Comparison of ENCODE assay signal across 22 cellular contexts in the genomic region with DNA sequence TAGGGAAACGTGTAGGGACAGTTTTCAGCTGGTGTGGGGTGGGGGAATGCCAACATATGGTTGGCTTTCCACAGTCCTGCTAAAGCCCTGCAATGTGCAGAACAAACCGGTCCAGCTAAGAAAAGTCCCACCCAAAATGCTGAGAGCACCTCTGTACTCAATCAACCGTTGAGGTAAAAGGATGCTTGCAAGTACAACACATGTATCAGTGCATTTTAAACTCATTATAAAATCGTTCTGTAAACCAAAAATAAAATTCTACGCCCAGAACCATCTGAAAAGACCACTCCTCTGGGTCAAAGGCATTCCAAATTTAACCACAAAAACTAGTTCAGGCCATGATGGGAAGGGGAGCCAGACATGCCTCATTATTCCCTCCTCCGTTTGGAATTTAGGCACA. TPM values are rescaled to one million over a fixed set of nuclear protein-coding genes. Genes with fewer than 3 reads are reported as not detected.
DNase-seq lines count a peak whose midpoint lies in the region; ATAC-seq, FAIRE-seq and TF ChIP-seq lines count a peak whose summit lies in the region.
"Had no signal": no experiment of that assay in that cellular context is flagged by ENCODE, and none has a peak within 500 bp of the region (broad histone marks: within the 10 kb centered on the region; RNA-seq: fewer than 3 reads in every experiment).

No MANE protein-coding gene starts in this region.

- H3K27me3 Mint-ChIP-seq in MCF 10A (ENCODE audit: insufficient read depth, unreplicated experiment), result no peaks in the 10 kb centered on the region

- no peaks in the 10 kb centered on the region for H3K9me3 ChIP-seq in breast epithelium
- peaks cover 6% of the 10 kb centered on the region; the same call in 1 of the 2 replicates for H3K9me3 ChIP-seq in K562 (replicated peaks; ENCODE audit: control insufficient read depth, insufficient read depth, low read depth, low read length)
- H3K9me3 ChIP-seq: neutrophil, right atrium auricular region, suprapubic skin had no signal

- TF ChIP-seq POLR2A in breast epithelium (IDR thresholded peaks at IDR 0.05) (no peak), NB4 (IDR thresholded peaks at IDR 0.05; ENCODE audit: extremely low read depth, insufficient read length) (no peak), K562 (conservative IDR thresholded peaks at IDR 0.05) (no peak)

- H3K27me3 ChIP-seq in breast epithelium, result no peaks in the 10 kb centered on the region
- H3K27me3 ChIP-seq in K562 (ENCODE audit: control insufficient read depth in 2 of 2, insufficient read depth in 2 of 2, low read length in 2 of 2), result no peaks in the 10 kb centered on the region
- H3K27me3 ChIP-seq: right atrium auricular region had no signal

- H3K9ac ChIP-seq in K562 (ENCODE audit: insufficient read depth in 1 of 2, low read depth in 2 of 2, low read length in 2 of 2), result peak overlapping the region in 1 of 2 experiments; percentile 90; a peak in 1 of 4 replicates

- TF ChIP-seq RAD21 in K562 (CRISPR knock-in tag; conservative IDR thresholded peaks at IDR 0.05 in 1 of 2, IDR thresholded peaks at IDR 0.05 in 1 of 2), result no peak

- POLR2A ChIA-PET in MCF 10A (lab: Yijun Ruan, JAX) (no interaction called here), K562 (lab: Yijun Ruan, JAX) (interaction anchor here (1.2 to 2.2 kb wide), 2 partner anchors 13 to 24 kb away, joined by 3 to 10 read pairs; no protein-coding TSS in a partner anchor)

- BruUV-seq in MCF 10A (replicated peaks; lab: Mats Ljungman, UMichigan), result TSS peak; percentile 11
- BruUV-seq in K562 (replicated peaks; lab: Mats Ljungman, UMichigan), result TSS peak; percentile 53

- peaks cover 6% of the 10 kb centered on the region for H3K4me1 Mint-ChIP-seq in MCF 10A (ENCODE audit: insufficient read depth, unreplicated experiment)

- H3K9me3 Mint-ChIP-seq in MCF 10A (ENCODE audit: unreplicated experiment), result no peaks in the 10 kb centered on the region

- no peak for DNase-seq in MCF 10A (ENCODE audit: unreplicated experiment)
- DNase-seq in breast epithelium (ENCODE audit: low spot score in 2 of 2), result no peak
- DNase-seq in NB4 (ENCODE audit: low read depth), result no peak
- DNase-seq in K562 (ENCODE audit: extremely low read depth in 1 of 4, low spot score in 3 of 4), result peak in 1 of 4 experiments; percentile 6
- DNase-seq in substantia nigra (lab: John Stamatoyannopoulos, UW), result no peak
- DNase-seq in nucleus accumbens (lab: John Stamatoyannopoulos, UW), result no peak
- DNase-seq: activated effector memory CD4-positive, alpha-beta T cell treated with anti-CD3 and anti-CD28 coated beads, Interleukin-2, amount 50 U/mL, for 16 hours; aorta; effector memory CD4-positive, alpha-beta T cell; EL; left cardiac atrium; midbrain; NCI-H1417 treated with DMSO at 0.1 percent for 48 hours; NCI-H524 treated with DMSO at 0.1 percent for 48 hours; SHP77 had no signal

- H3K4me2 ChIP-seq in K562 (ENCODE audit: insufficient read depth, low read length), result peak overlapping the region; percentile 71

- 40% methylated on average over 6 of the region's 6 CpGs for WGBS in K562 (ENCODE audit: insufficient coverage, low coverage, missing lambda C conversion rate)

- no peak overlapping the region for H3K4me3 Mint-ChIP-seq in MCF 10A (ENCODE audit: unreplicated experiment)

- H3K27ac Mint-ChIP-seq in MCF 10A (ENCODE audit: low read depth, unreplicated experiment), result no peak overlapping the region

- no peaks in the 10 kb centered on the region for H4K20me1 ChIP-seq in K562 (replicated peaks; ENCODE audit: control insufficient read depth, insufficient read depth, low read length)

- ATAC-seq in K562, result no peak
- ATAC-seq in HG02885 (IDR thresholded peaks at IDR 0.05; ENCODE audit: poor library complexity, unreplicated experiment), result no peak
- no peak for ATAC-seq in HG03135 (IDR thresholded peaks at IDR 0.05; ENCODE audit: unreplicated experiment)
- ATAC-seq: left cardiac atrium had no signal

- in situ Hi-C loops in K562 (cut with MboI), result no loop called here

- peaks cover 58% of the 10 kb centered on the region for H3K79me2 ChIP-seq in K562 (ENCODE audit: control insufficient read depth, insufficient read depth, low read length)

- H2AFZ ChIP-seq in K562 (ENCODE audit: low read depth, low read length), result no peak overlapping the region

- H3K4me1 ChIP-seq in breast epithelium, result no peaks in the 10 kb centered on the region
- H3K4me1 ChIP-seq in K562 (replicated peaks in 1 of 2; ENCODE audit: control insufficient read depth in 2 of 2, insufficient read depth in 2 of 2, low read length in 2 of 2), result peaks cover 30 to 32% of the 10 kb centered on the region in 2 experiments

- intact Hi-C loops in MCF 10A (cut with micrococcal nuclease), result loop anchor here (5.0 kb wide), 1 partner anchor 57 kb away; a partner anchor contains a TSS
- intact Hi-C loops in breast epithelium (cut with DNase I; ENCODE audit: low total_unique reads), result no loop called here
- intact Hi-C loops in K562 (cut with micrococcal nuclease), result no loop called here

- no peaks in the 10 kb centered on the region for H3K36me3 ChIP-seq in breast epithelium
- peaks cover 18% of the 10 kb centered on the region for H3K36me3 ChIP-seq in K562 (ENCODE audit: control insufficient read depth, insufficient read depth, low read length)
- H3K36me3 ChIP-seq: right atrium auricular region, suprapubic skin had no signal

- H3K27ac ChIP-seq in breast epithelium, result no peak overlapping the region
- H3K27ac ChIP-seq in K562 (ENCODE audit: extremely low read depth, low read depth, low read length), result no peak overlapping the region
- H3K27ac ChIP-seq in substantia nigra (ENCODE audit: low read depth, low read length, poor library complexity, severe bottlenecking), result peak overlapping the region; percentile 26
- H3K27ac ChIP-seq: neutrophil, right atrium auricular region, suprapubic skin had no signal

- no peak for TF ChIP-seq EP300 in K562 (IDR thresholded peaks at IDR 0.05; ENCODE audit: low read length)

- CTCF ChIA-PET in MCF 10A (lab: Yijun Ruan, JAX) (interaction anchor here (0.6 to 1.8 kb wide), 5 partner anchors 12 to 184 kb away, joined by 3 to 5 read pairs (median 4); no protein-coding TSS in a partner anchor), K562 (lab: Yijun Ruan, JAX; ENCODE audit: low intra/inter-chr PET ratio) (interaction anchor here (0.6 kb wide), 1 partner anchor 97 kb away, joined by 6 read pairs; no protein-coding TSS in a partner anchor)

- TF ChIP-seq CTCF in MCF 10A (IDR thresholded peaks at IDR 0.05; ENCODE audit: unreplicated experiment), result no peak
- no peak for TF ChIP-seq CTCF in breast epithelium (IDR thresholded peaks at IDR 0.05)
- TF ChIP-seq CTCF in NB4 (IDR thresholded peaks at IDR 0.05; ENCODE audit: low read depth, low read length), result no peak
- TF ChIP-seq CTCF in K562 (IDR thresholded peaks at IDR 0.05 in 2 of 3, conservative IDR thresholded peaks at IDR 0.05 in 1 of 3; ENCODE audit: insufficient read depth in 2 of 3, low read depth in 1 of 3, low read length in 3 of 3), result no peak

- no peak for FAIRE-seq in K562 (lab: Jason Lieb, UNC)
- FAIRE-seq: HTR-8/SVneo had no signal

- H3K9me1 ChIP-seq in K562 (ENCODE audit: control insufficient read depth, insufficient read depth, low read length), result no peaks in the 10 kb centered on the region

- no peak overlapping the region for H3K4me3 ChIP-seq in breast epithelium
- H3K4me3 ChIP-seq in NB4 (ENCODE audit: low read depth, low read length), result peak overlapping the region; percentile 91
- H3K4me3 ChIP-seq in K562, result peak overlapping the region; percentile 93; the same call in 1 of the 2 replicates
- H3K4me3 ChIP-seq: right atrium auricular region, suprapubic skin had no signal

- H3K36me3 Mint-ChIP-seq in MCF 10A (ENCODE audit: insufficient read depth, unreplicated experiment), result no peaks in the 10 kb centered on the region

RNA-seq across cellular contexts. Expression of a gene that starts 2.0 kb away (rescaled TPM):
- total RNA-seq in MCF 10A (2022), result 22.4 and 57.0 TPM in 2 replicates
- total RNA-seq in breast epithelium, result 1 to 10 TPM; 1.3 to 2.1 (median 2.0) TPM
- 56.4 and 67.1 TPM in 2 replicates for total RNA-seq in K562 (2011; cell fraction: chromatin; rRNA removed; ENCODE audit: low replicate concordance)
- total RNA-seq in K562 (2011; cell fraction: nucleolus; rRNA removed), result 67.0 and 72.2 TPM in 2 replicates
- 71.0 and 81.6 TPM in 2 replicates for total RNA-seq in K562 (2011; cell fraction: nucleoplasm; rRNA removed)
- total RNA-seq in K562 (2014; rRNA removed), result 137 and 138 TPM in 2 replicates
- total RNA-seq in K562 (2014; rRNA removed; fragmentation: Illumina TruSeq; extraction: Trizol), result 69.1 and 72.4 TPM in 2 replicates
- 83.4 and 88.8 TPM in 2 replicates for total RNA-seq in K562 (2015; rRNA removed; fragmentation: Illumina TruSeq; extraction: Trizol)
- total RNA-seq in K562 (2021), result 292 and 305 TPM in 2 replicates
- 276 and 390 TPM in 2 replicates for polyA plus RNA-seq in K562 (2011; rRNA removed)
- polyA plus RNA-seq in K562 (2011; cell fraction: cytosol; rRNA removed), result 377 and 398 TPM in 2 replicates
- 188 and 221 TPM in 2 replicates for polyA plus RNA-seq in K562 (2011; cell fraction: nucleus; rRNA removed)
- 259 and 356 TPM in 2 replicates for polyA plus RNA-seq in K562 (2012)
- polyA plus RNA-seq in K562 (2014; fragmentation: Illumina TruSeq; extraction: Trizol), result 381 and 409 TPM in 2 replicates
- polyA plus RNA-seq in K562 (2014; fragmentation: Nextera tagmentation; extraction: Ambion mirVana), result 100 to 1,000 TPM; 168 to 175 TPM
- polyA plus RNA-seq in K562 (2014; rRNA removed), result 302 and 311 TPM in 2 replicates
- polyA minus RNA-seq in K562 (2011; rRNA and poly(A)+ RNA removed), result 346 and 403 TPM in 2 replicates
- 213 and 291 TPM in 2 replicates for polyA minus RNA-seq in K562 (2011; cell fraction: cytosol; rRNA and poly(A)+ RNA removed)
- 40.8 and 82.9 TPM in 2 replicates for polyA minus RNA-seq in K562 (2011; cell fraction: nucleus; rRNA and poly(A)+ RNA removed)

RNA-seq across cellular contexts. Expression of a gene that starts 57.0 kb away (rescaled TPM):
- total RNA-seq in MCF 10A (2022), result 106 and 111 TPM in 2 replicates
- 10 to 100 TPM; 49.4 to 96.0 (median 90.1) TPM for total RNA-seq in breast epithelium
- 450 and 471 TPM in 2 replicates for total RNA-seq in K562 (2011; cell fraction: chromatin; rRNA removed; ENCODE audit: low replicate concordance)
- total RNA-seq in K562 (2011; cell fraction: nucleolus; rRNA removed), result 248 and 273 TPM in 2 replicates
- total RNA-seq in K562 (2011; cell fraction: nucleoplasm; rRNA removed), result 343 and 442 TPM in 2 replicates
- total RNA-seq in K562 (2014; rRNA removed), result 36.0 and 42.2 TPM in 2 replicates
- total RNA-seq in K562 (2014; rRNA removed; fragmentation: Illumina TruSeq; extraction: Trizol), result 48.0 and 49.8 TPM in 2 replicates
- 40.5 and 44.5 TPM in 2 replicates for total RNA-seq in K562 (2015; rRNA removed; fragmentation: Illumina TruSeq; extraction: Trizol)
- 60.0 and 66.4 TPM in 2 replicates for total RNA-seq in K562 (2021)
- 46.5 and 50.9 TPM in 2 replicates for polyA plus RNA-seq in K562 (2011; rRNA removed)
- polyA plus RNA-seq in K562 (2011; cell fraction: cytosol; rRNA removed), result 18.7 and 22.2 TPM in 2 replicates
- polyA plus RNA-seq in K562 (2011; cell fraction: nucleus; rRNA removed), result 202 and 262 TPM in 2 replicates
- 37.6 and 66.2 TPM in 2 replicates for polyA plus RNA-seq in K562 (2012)
- 49.4 and 57.3 TPM in 2 replicates for polyA plus RNA-seq in K562 (2014; fragmentation: Illumina TruSeq; extraction: Trizol)
- 10 to 100 TPM; 15.5 to 20.0 TPM for polyA plus RNA-seq in K562 (2014; fragmentation: Nextera tagmentation; extraction: Ambion mirVana)
- polyA plus RNA-seq in K562 (2014; rRNA removed), result 54.0 and 60.1 TPM in 2 replicates
- polyA minus RNA-seq in K562 (2011; rRNA and poly(A)+ RNA removed), result 74.8 and 77.4 TPM in 2 replicates
- polyA minus RNA-seq in K562 (2011; cell fraction: cytosol; rRNA and poly(A)+ RNA removed), result 26.4 and 36.0 TPM in 2 replicates
- polyA minus RNA-seq in K562 (2011; cell fraction: nucleus; rRNA and poly(A)+ RNA removed), result 100 and 101 TPM in 2 replicates

RNA-seq across cellular contexts. Expression of a gene that starts 58.7 kb away (rescaled TPM):
- total RNA-seq in MCF 10A (2022), result 0.39 TPM in 1 of 2 replicates, not detected in the other
- total RNA-seq in breast epithelium, result 1 to 10 TPM; 1.3 to 6.6 (median 3.5) TPM
- total RNA-seq in K562 (2011; cell fraction: chromatin; rRNA removed; ENCODE audit: low replicate concordance), result 0.16 and 2.2 TPM in 2 replicates
- total RNA-seq in K562 (2011; cell fraction: nucleolus; rRNA removed), result 1.0 TPM in 1 of 2 replicates, not detected in the other
- 0.51 TPM in 1 of 2 replicates, not detected in the other for total RNA-seq in K562 (2011; cell fraction: nucleoplasm; rRNA removed)
- 0.86 TPM in 1 of 2 replicates, not detected in the other for total RNA-seq in K562 (2014; rRNA removed)
- total RNA-seq in K562 (2014; rRNA removed; fragmentation: Illumina TruSeq; extraction: Trizol), result 0.40 and 0.41 TPM in 2 replicates
- 0.76 TPM in 1 of 2 replicates, not detected in the other for total RNA-seq in K562 (2015; rRNA removed; fragmentation: Illumina TruSeq; extraction: Trizol)
- total RNA-seq in K562 (2021), result not detected in 2 replicates
- 0.49 and 0.80 TPM in 2 replicates for polyA plus RNA-seq in K562 (2011; rRNA removed)
- polyA plus RNA-seq in K562 (2011; cell fraction: cytosol; rRNA removed), result 0.09 and 0.27 TPM in 2 replicates
- 0.67 and 1.1 TPM in 2 replicates for polyA plus RNA-seq in K562 (2011; cell fraction: nucleus; rRNA removed)
- 0.43 and 0.54 TPM in 2 replicates for polyA plus RNA-seq in K562 (2012)
- 0.28 TPM in 1 of 2 replicates, not detected in the other for polyA plus RNA-seq in K562 (2014; fragmentation: Illumina TruSeq; extraction: Trizol)
- polyA plus RNA-seq in K562 (2014; fragmentation: Nextera tagmentation; extraction: Ambion mirVana), result under 1 TPM; 0.32 to 0.70 TPM
- 0.30 and 0.41 TPM in 2 replicates for polyA plus RNA-seq in K562 (2014; rRNA removed)
- polyA minus RNA-seq in K562 (2011; rRNA and poly(A)+ RNA removed), result 0.84 and 1.3 TPM in 2 replicates
- polyA minus RNA-seq in K562 (2011; cell fraction: cytosol; rRNA and poly(A)+ RNA removed), result not detected in 2 replicates
- 1.00 TPM in 1 of 2 replicates, not detected in the other for polyA minus RNA-seq in K562 (2011; cell fraction: nucleus; rRNA and poly(A)+ RNA removed)
- total RNA-seq: aorta, chondrocyte had no signal
- polyA plus RNA-seq: aorta had no signal

Comparison
In these comparisons a context has a peak if more than half of its experiments do, and no peak if none do; other contexts are left out.
1. H3K4me3 ChIP-seq: peak in NB4 (single experiment) and K562 (single experiment); none in breast epithelium (0 of 3).